Comparison of ENCODE assay signal across 1 cellular context in the genomic region with DNA sequence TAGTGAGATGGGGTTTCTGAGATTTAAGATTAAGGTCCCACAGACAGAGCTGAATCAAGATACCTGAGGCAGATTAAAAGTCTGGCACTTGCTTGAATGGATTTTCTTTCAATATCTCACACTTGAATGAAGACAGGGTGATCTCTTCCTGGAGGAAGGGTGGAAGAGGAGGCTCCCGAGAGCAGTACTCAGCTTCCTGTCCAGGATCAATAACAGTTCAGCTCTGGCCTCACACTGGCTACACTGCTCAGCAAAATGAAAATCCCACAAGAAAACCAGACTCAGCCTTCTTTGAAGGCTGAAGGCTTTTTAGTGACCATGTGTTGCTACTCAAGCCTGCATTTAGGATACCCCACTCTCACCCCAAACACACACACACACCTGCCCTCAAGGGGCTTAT.
A peak's percentile ranks its signal among the peaks of the same experiment; 100 is the strongest.
TF ChIP-seq lines count a peak whose summit lies in the region.

No MANE protein-coding gene starts in this region.

TF ChIP-seq in HepG2, 621 proteins besides CTCF, POLR2A, EP300 and RAD21:
- TF ChIP-seq, protein P1, sequence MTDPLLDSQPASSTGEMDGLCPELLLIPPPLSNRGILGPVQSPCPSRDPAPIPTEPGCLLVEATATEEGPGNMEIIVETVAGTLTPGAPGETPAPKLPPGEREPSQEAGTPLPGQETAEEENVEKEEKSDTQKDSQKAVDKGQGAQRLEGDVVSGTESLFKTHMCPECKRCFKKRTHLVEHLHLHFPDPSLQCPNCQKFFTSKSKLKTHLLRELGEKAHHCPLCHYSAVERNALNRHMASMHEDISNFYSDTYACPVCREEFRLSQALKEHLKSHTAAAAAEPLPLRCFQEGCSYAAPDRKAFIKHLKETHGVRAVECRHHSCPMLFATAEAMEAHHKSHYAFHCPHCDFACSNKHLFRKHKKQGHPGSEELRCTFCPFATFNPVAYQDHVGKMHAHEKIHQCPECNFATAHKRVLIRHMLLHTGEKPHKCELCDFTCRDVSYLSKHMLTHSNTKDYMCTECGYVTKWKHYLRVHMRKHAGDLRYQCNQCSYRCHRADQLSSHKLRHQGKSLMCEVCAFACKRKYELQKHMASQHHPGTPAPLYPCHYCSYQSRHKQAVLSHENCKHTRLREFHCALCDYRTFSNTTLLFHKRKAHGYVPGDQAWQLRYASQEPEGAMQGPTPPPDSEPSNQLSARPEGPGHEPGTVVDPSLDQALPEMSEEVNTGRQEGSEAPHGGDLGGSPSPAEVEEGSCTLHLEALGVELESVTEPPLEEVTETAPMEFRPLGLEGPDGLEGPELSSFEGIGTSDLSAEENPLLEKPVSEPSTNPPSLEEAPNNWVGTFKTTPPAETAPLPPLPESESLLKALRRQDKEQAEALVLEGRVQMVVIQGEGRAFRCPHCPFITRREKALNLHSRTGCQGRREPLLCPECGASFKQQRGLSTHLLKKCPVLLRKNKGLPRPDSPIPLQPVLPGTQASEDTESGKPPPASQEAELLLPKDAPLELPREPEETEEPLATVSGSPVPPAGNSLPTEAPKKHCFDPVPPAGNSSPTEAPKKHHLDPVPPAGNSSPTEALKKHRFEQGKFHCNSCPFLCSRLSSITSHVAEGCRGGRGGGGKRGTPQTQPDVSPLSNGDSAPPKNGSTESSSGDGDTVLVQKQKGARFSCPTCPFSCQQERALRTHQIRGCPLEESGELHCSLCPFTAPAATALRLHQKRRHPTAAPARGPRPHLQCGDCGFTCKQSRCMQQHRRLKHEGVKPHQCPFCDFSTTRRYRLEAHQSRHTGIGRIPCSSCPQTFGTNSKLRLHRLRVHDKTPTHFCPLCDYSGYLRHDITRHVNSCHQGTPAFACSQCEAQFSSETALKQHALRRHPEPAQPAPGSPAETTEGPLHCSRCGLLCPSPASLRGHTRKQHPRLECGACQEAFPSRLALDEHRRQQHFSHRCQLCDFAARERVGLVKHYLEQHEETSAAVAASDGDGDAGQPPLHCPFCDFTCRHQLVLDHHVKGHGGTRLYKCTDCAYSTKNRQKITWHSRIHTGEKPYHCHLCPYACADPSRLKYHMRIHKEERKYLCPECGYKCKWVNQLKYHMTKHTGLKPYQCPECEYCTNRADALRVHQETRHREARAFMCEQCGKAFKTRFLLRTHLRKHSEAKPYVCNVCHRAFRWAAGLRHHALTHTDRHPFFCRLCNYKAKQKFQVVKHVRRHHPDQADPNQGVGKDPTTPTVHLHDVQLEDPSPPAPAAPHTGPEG (CRISPR knock-in tag; IDR thresholded peaks at IDR 0.05): no peak
- TF ChIP-seq ETV5 (CRISPR knock-in tag; IDR thresholded peaks at IDR 0.05; ENCODE audit: borderline replicate concordance): peak; percentile 51; the same call in 1 of the 2 replicates
- TF ChIP-seq GABPA (IDR thresholded peaks at IDR 0.05; ENCODE audit: low read depth, low read length): no peak
- peak; percentile 12; the same call in 1 of the 2 replicates for TF ChIP-seq GABPA (CRISPR knock-in tag; IDR thresholded peaks at IDR 0.05; ENCODE audit: low read depth)
